8 cellular contexts compared by ENCODE assay signal in genomic region chr3:129122697-129123055, GRCh38. TPM values are rescaled to one million over a fixed set of nuclear protein-coding genes. Genes with fewer than 3 reads are reported as not detected.
DNase-seq lines count a peak whose midpoint lies in the region; ATAC-seq, FAIRE-seq and TF ChIP-seq lines count a peak whose summit lies in the region.

No MANE protein-coding gene starts in this region.

- H3K9ac ChIP-seq in HCT116 (ENCODE audit: low read length): no peak overlapping the region

- no peak overlapping the region for H3K4me2 ChIP-seq in HCT116 (ENCODE audit: low read length)

- intact Hi-C loops in HCT116 (cut with micrococcal nuclease): no loop called here
- intact Hi-C loops in left ventricle myocardium superior (cut with micrococcal nuclease): no loop called here
- intact Hi-C loops in spleen (cut with DNase I; ENCODE audit: low total_unique reads): no loop called here

- H3K79me2 ChIP-seq in HCT116 (ENCODE audit: insufficient read depth, low read length): peaks cover 5% of the 10 kb centered on the region; the same call in 1 of the 2 replicates

- H3K27me3 ChIP-seq in HCT116 (ENCODE audit: insufficient read depth, low read length): no peaks in the 10 kb centered on the region
- H3K27me3 ChIP-seq in spleen (replicated peaks in 1 of 7): no peaks in the 10 kb centered on the region

- WGBS in spleen, 5 donors: 48 to 75% (median 69%) methylated on average over 3 of the region's 3 CpGs

- H3K4me3 ChIP-seq in HCT116 (replicated peaks in 1 of 2; ENCODE audit: low read depth in 1 of 2, low read length in 2 of 2) (no peak overlapping the region), spleen (peak overlapping the region in 1 of 8 donors; percentile 94)

- H3K4me1 ChIP-seq in HCT116 (ENCODE audit: control insufficient read depth in 1 of 2, insufficient read depth in 2 of 2, low read length in 2 of 2) (peaks cover 16 to 36% of the 10 kb centered on the region in 2 experiments), spleen (peaks cover 24 to 50% (median 43%) of the 10 kb centered on the region in 6 donors)

- H3K27ac ChIP-seq in HCT116 (ENCODE audit: low read depth, low read length) (peak overlapping the region; percentile 32), VCaP (peak overlapping the region; percentile 65), spleen (peak overlapping the region in 7 of 8 donors; percentile 54 to 97 (median 94))

- no TSS peak for BruUV-seq in HCT116 (replicated peaks; lab: Mats Ljungman, UMichigan)

- H3K9me2 ChIP-seq in HCT116 (ENCODE audit: insufficient read depth): no peaks in the 10 kb centered on the region

- no peak for TF ChIP-seq RAD21 in HCT116 (IDR thresholded peaks at IDR 0.05; ENCODE audit: low read depth)

- no peak for TF ChIP-seq POLR2A in HCT116 (IDR thresholded peaks at IDR 0.05; ENCODE audit: borderline replicate concordance, extremely low read depth, insufficient read depth, insufficient read length)
- TF ChIP-seq POLR2A in spleen (IDR thresholded peaks at IDR 0.05): no peak
- no peak for TF ChIP-seq POLR2A in H54 (IDR thresholded peaks at IDR 0.05; ENCODE audit: low read depth, low read length)

- RAD21 ChIA-PET in HCT116 (lab: Charles Lee; ENCODE audit: low non-redundant PET in 1 of 2, low total read pairs in 2 of 2, uncharacterized antibody in 2 of 2, unreplicated experiment in 2 of 2): no interaction called here

- no peaks in the 10 kb centered on the region for H3K9me3 ChIP-seq in HCT116 (ENCODE audit: control insufficient read depth in 1 of 2, insufficient read depth in 1 of 2, low read depth in 1 of 2, low read length in 2 of 2)
- no peaks in the 10 kb centered on the region for H3K9me3 ChIP-seq in spleen

- no peak overlapping the region for H2AFZ ChIP-seq in HCT116 (ENCODE audit: low read depth, low read length, poor library complexity, severe bottlenecking)

- no peak for FAIRE-seq in H54 (lab: Jason Lieb, UNC)

- H3K36me3 ChIP-seq in HCT116 (ENCODE audit: control insufficient read depth in 1 of 2, insufficient read depth in 2 of 2, low read length in 2 of 2): no peaks in the 10 kb centered on the region
- H3K36me3 ChIP-seq in spleen: peaks cover 0 to 40% (median 3%) of the 10 kb centered on the region in 6 donors

- CTCF ChIA-PET in HCT116 (lab: Charles Lee): interaction anchor here (3.7 kb wide), 1 partner anchor 70 kb away, joined by 16 read pairs; no protein-coding TSS in a partner anchor

- no peaks in the 10 kb centered on the region for H4K20me1 ChIP-seq in HCT116 (ENCODE audit: insufficient read depth)

- TF ChIP-seq CTCF in HCT116 (IDR thresholded peaks at IDR 0.05 in 2 of 3, conservative IDR thresholded peaks at IDR 0.05 in 1 of 3; ENCODE audit: borderline replicate concordance in 1 of 3, insufficient read depth in 1 of 3, low read depth in 2 of 3, low read length in 2 of 3): no peak
- TF ChIP-seq CTCF in VCaP (conservative IDR thresholded peaks at IDR 0.05): no peak
- TF ChIP-seq CTCF in spleen (IDR thresholded peaks at IDR 0.05 in 8 of 11, conservative IDR thresholded peaks at IDR 0.05 in 3 of 11): no peak

- ATAC-seq in HCT116 (no peak), left ventricle myocardium superior (peak; percentile 3), GM19328 (IDR thresholded peaks at IDR 0.05; ENCODE audit: unreplicated experiment) (no peak)

- POLR2A ChIA-PET in HCT116 (lab: Charles Lee): no interaction called here

- no peak for DNase-seq in HCT116 (ENCODE audit: low read depth, low spot score)
- DNase-seq in left ventricle myocardium superior: no peak
- DNase-seq in spleen: no peak
- no peak for DNase-seq in H54 (ENCODE audit: insufficient read length, low spot score)
- DNase-seq in NCI-H510A treated with DMSO at 0.1 percent for 48 hours (lab: John Stamatoyannopoulos, UW): no peak
- no peak for DNase-seq in NCI-H2171 (lab: John Stamatoyannopoulos, UW)

TF ChIP-seq in HCT116, 20 proteins besides CTCF, POLR2A, EP300 and RAD21:
- no peak for TF ChIP-seq TCF7L2 (IDR thresholded peaks at IDR 0.05; ENCODE audit: borderline replicate concordance, extremely low read depth, insufficient read depth, insufficient read length)

RNA-seq across cellular contexts. Expression of gene RAB43, which starts 1.1 kb away (rescaled TPM):
- total RNA-seq in HCT116 (2021; ENCODE audit: unreplicated experiment) (13.5 TPM), left ventricle myocardium superior (3.3 TPM), spleen (10 to 100 TPM; 26.7 to 49.6 (median 31.9) TPM)
- polyA plus RNA-seq in HCT116 (2012): 11.2 and 13.0 TPM in 2 replicates
- 10 to 100 TPM in 1 of 3 donors, 1 to 10 TPM in 2; 3.1 to 12.5 (median 3.2) TPM for polyA plus RNA-seq in spleen

RNA-seq across cellular contexts. Expression of gene ISY1, which starts 38.2 kb away (rescaled TPM):
- 43.6 TPM for total RNA-seq in HCT116 (2021; ENCODE audit: unreplicated experiment)
- polyA plus RNA-seq in HCT116 (2012): 26.3 and 27.4 TPM in 2 replicates
- total RNA-seq in left ventricle myocardium superior: 25.9 TPM
- 10 to 100 TPM; 21.4 to 33.8 (median 30.0) TPM for total RNA-seq in spleen
- 10 to 100 TPM; 22.2 to 29.8 (median 25.2) TPM for polyA plus RNA-seq in spleen

Comparison
In these comparisons a context has a peak if more than half of its experiments do, and no peak if none do; other contexts are left out.
1. H3K27ac ChIP-seq: peak in every context shown above with its lines; median percentile 94 in spleen; 65 in VCaP; 32 in HCT116.